In the genomic region with DNA sequence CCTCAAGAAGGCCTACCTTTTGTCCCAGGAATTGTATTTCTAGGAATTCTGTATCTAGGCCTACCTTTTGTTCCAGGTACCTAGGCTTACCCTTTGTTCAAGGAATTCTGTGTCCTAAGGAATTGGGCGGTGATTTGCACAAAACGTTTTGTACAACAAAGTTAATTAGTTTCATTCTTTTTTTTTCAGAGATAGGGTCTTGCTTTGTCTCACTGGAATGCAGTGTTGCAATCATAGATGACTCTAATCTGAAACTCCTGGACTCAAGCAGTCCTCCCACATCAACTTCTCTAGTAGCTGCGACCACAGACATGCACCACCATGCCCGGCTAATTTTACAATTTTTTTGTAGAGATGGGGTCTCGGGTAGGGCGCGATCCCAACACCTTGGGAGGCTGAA, we compare ENCODE assay signal across 19 cellular contexts. TPM values are rescaled to one million over a fixed set of nuclear protein-coding genes. Genes with fewer than 3 reads are reported as not detected.
A peak's percentile ranks its signal among the peaks of the same experiment; 100 is the strongest.
DNase-seq lines count a peak whose midpoint lies in the region; ATAC-seq, FAIRE-seq and TF ChIP-seq lines count a peak whose summit lies in the region.
"Had no signal": no experiment of that assay in that cellular context is flagged by ENCODE, and none has a peak within 500 bp of the region (broad histone marks: within the 10 kb centered on the region; RNA-seq: fewer than 3 reads in every experiment).

No MANE protein-coding gene starts in this region.

- no peaks in the 10 kb centered on the region for H4K20me1 ChIP-seq in HepG2 (ENCODE audit: insufficient read depth, low read length)

- H3K27ac ChIP-seq in HepG2 (ENCODE audit: extremely low read length, insufficient read depth, low read length) (no peak overlapping the region), right lobe of liver (no peak overlapping the region), body of pancreas (peak overlapping the region; percentile 44 to 88 (median 82))
- H3K27ac ChIP-seq: psoas muscle had no signal

- H3K4me1 ChIP-seq in HepG2 (ENCODE audit: insufficient read depth, low read length) (peaks cover 38% of the 10 kb centered on the region), right lobe of liver (no peaks in the 10 kb centered on the region), body of pancreas (peaks cover 58% of the 10 kb centered on the region)

- intact Hi-C loops in HepG2 (cut with micrococcal nuclease; ENCODE audit: unreplicated experiment) (no loop called here), right lobe of liver (cut with DNase I) (no loop called here), body of pancreas (cut with DNase I) (no loop called here)

- in situ Hi-C loops in HepG2 (cut with HindIII; ENCODE audit: extremely low pct_ligation_motif_present, low pct_unique_long_range_greater_than_20kb): no loop called here

- H3K27me3 ChIP-seq in HepG2 (ENCODE audit: control insufficient read depth in 1 of 2, insufficient read depth in 2 of 2, low read length in 2 of 2) (no peaks in the 10 kb centered on the region; a peak in 1 of 5 replicates), right lobe of liver (no peaks in the 10 kb centered on the region), body of pancreas (no peaks in the 10 kb centered on the region)

- FAIRE-seq in HepG2 (lab: Jason Lieb, UNC): no peak
- FAIRE-seq: GM12891, H54, TTC549 had no signal

- BruUV-seq in HepG2 (replicated peaks; lab: Mats Ljungman, UMichigan): no TSS peak

- H3K4me3 ChIP-seq in HepG2 (replicated peaks in 1 of 3; ENCODE audit: insufficient read depth in 1 of 3, low read depth in 2 of 3, low read length in 3 of 3) (no peak overlapping the region), right lobe of liver (no peak overlapping the region), body of pancreas (no peak overlapping the region)
- H3K4me3 ChIP-seq: psoas muscle had no signal

- H3K36me3 ChIP-seq in HepG2 (replicated peaks in 1 of 2; ENCODE audit: control insufficient read depth in 1 of 2, insufficient read depth in 2 of 2, low read length in 2 of 2) (no peaks in the 10 kb centered on the region), right lobe of liver (no peaks in the 10 kb centered on the region), body of pancreas (replicated peaks in 1 of 2; ENCODE audit: insufficient read depth in 1 of 2, low read depth in 2 of 2) (no peaks in the 10 kb centered on the region)

- no peak overlapping the region for H3K9ac ChIP-seq in HepG2 (ENCODE audit: insufficient read depth, low read depth, low read length)

- H3K79me2 ChIP-seq in HepG2 (ENCODE audit: insufficient read depth, low read length): no peaks in the 10 kb centered on the region

- H2AFZ ChIP-seq in HepG2 (ENCODE audit: low read length): no peak overlapping the region

- POLR2A ChIA-PET in HepG2 (lab: Yijun Ruan, JAX): interaction anchor here (0.9 to 1.0 kb wide), 3 partner anchors 12 to 19 kb away, joined by 3 to 5 read pairs (median 3); partner anchors contain the start of gene MRPL58

- H3K9me3 ChIP-seq in HepG2 (ENCODE audit: low read length) (no peaks in the 10 kb centered on the region), right lobe of liver (no peaks in the 10 kb centered on the region), body of pancreas (no peaks in the 10 kb centered on the region)
- H3K9me3 ChIP-seq: psoas muscle had no signal

- CTCF ChIA-PET in HepG2 (lab: Yijun Ruan, JAX; ENCODE audit: low intra/inter-chr PET ratio, low total read pairs): no interaction called here

- peak; percentile 39 for DNase-seq in HepG2 (ENCODE audit: low spot score)
- no peak for DNase-seq in right lobe of liver
- no peak for DNase-seq in body of pancreas
- peak; percentile 80 for DNase-seq in iris pigment epithelial cell (ENCODE audit: low read depth)
- no peak for DNase-seq in RPMI8226
- no peak for DNase-seq in DMS79 treated with DMSO at 0.1 percent for 48 hours (lab: John Stamatoyannopoulos, UW)
- no peak for DNase-seq in stimulated activated CD4-positive, alpha-beta T cell treated with anti-CD3 and anti-CD28 coated beads, Interleukin-2, amount 100 ng/mL, for 48 hours
- DNase-seq: ACHN; activated naive CD4-positive, alpha-beta T cell treated with anti-CD3 and anti-CD28 coated beads, Interleukin-2, amount 50 U/mL, for 16 hours; naive thymus-derived CD4-positive, alpha-beta T cell; NCI-H1930; NCI-H510A; stimulated activated naive CD4-positive, alpha-beta T cell treated with Interleukin-2 at 50 U/mL for 16 hours had no signal

- TF ChIP-seq EP300 in HepG2 (IDR thresholded peaks at IDR 0.05; ENCODE audit: low read depth in 2 of 2, low read length in 2 of 2) (no peak), HepG2 (CRISPR knock-in tag; IDR thresholded peaks at IDR 0.05; ENCODE audit: borderline replicate concordance) (no peak)

- TF ChIP-seq CTCF in HepG2 (CRISPR knock-in tag; IDR thresholded peaks at IDR 0.05): no peak
- no peak for TF ChIP-seq CTCF in right lobe of liver (IDR thresholded peaks at IDR 0.05)
- no peak for TF ChIP-seq CTCF in body of pancreas (IDR thresholded peaks at IDR 0.05)

- WGBS in HepG2 (ENCODE audit: low lambda C conversion rate): 23% methylated on average over 7 of the region's 7 CpGs
- WGBS in right lobe of liver (ENCODE audit: insufficient coverage, low coverage, low lambda C conversion rate, missing lambda C conversion rate): 78% methylated on average over 7 of the region's 7 CpGs
- 63 to 73% methylated on average over 7 of the region's 7 CpGs for WGBS in body of pancreas, 2 donors

- H3K4me2 ChIP-seq in HepG2 (ENCODE audit: low read depth, low read length): no peak overlapping the region

- TF ChIP-seq RAD21 in HepG2 (CRISPR knock-in tag; IDR thresholded peaks at IDR 0.05): no peak

- no peak for ATAC-seq in HepG2
- ATAC-seq in right lobe of liver: no peak
- no peak for ATAC-seq in body of pancreas
- ATAC-seq in GM21390 (IDR thresholded peaks at IDR 0.05; ENCODE audit: unreplicated experiment): no peak
- ATAC-seq: naive thymus-derived CD4-positive, alpha-beta T cell; psoas muscle; SK-N-SH treated with all-trans-retinoic acid at 6 μM for 48 hours had no signal

- TF ChIP-seq POLR2A in HepG2 (IDR thresholded peaks at IDR 0.05; ENCODE audit: insufficient read depth in 1 of 2, low read depth in 2 of 2, low read length in 2 of 2): no peak
- no peak for TF ChIP-seq POLR2A in right lobe of liver (IDR thresholded peaks at IDR 0.05)
- TF ChIP-seq POLR2A in body of pancreas (IDR thresholded peaks at IDR 0.05): no peak

RNA-seq across cellular contexts. Expression of gene CDR2L, which starts 7.0 kb away (rescaled TPM):
- total RNA-seq in HepG2 (2016; rRNA removed; fragmentation: Illumina TruSeq; extraction: Trizol) (1.9 and 2.1 TPM in 2 replicates), right lobe of liver (1 to 10 TPM in 4 of 6 experiments, under 1 TPM in 2; 0.64 to 2.3 (median 1.4) TPM), body of pancreas (10 to 100 TPM; 11.9 to 18.5 TPM)
- 0.62 and 0.81 TPM in 2 replicates for total RNA-seq in HepG2 (2016; cell fraction: cytosol; rRNA removed; fragmentation: Illumina TruSeq; extraction: Trizol; ENCODE audit: low read depth)
- 1.8 and 2.1 TPM in 2 replicates for total RNA-seq in HepG2 (2016; cell fraction: insoluble cytoplasmic fraction; rRNA removed; fragmentation: Illumina TruSeq; extraction: Trizol)
- 2.5 and 2.7 TPM in 2 replicates for total RNA-seq in HepG2 (2016; cell fraction: membrane; rRNA removed; fragmentation: Illumina TruSeq; extraction: Trizol)
- 1.7 TPM in 2 replicates for total RNA-seq in HepG2 (2016; cell fraction: nucleus; rRNA removed; fragmentation: Illumina TruSeq; extraction: Trizol)
- 1.9 and 2.1 TPM in 2 replicates for polyA plus RNA-seq in HepG2 (2011; rRNA removed)
- 1.3 and 2.5 TPM in 2 replicates for polyA plus RNA-seq in HepG2 (2011; cell fraction: cytosol; rRNA removed)
- polyA plus RNA-seq in HepG2 (2011; cell fraction: nucleus; rRNA removed): 3.2 and 3.4 TPM in 2 replicates
- polyA plus RNA-seq in HepG2 (2012): 0.63 and 2.1 TPM in 2 replicates
- 0.72 and 1.0 TPM in 2 replicates for polyA plus RNA-seq in HepG2 (2016; cell fraction: cytosol; fragmentation: Illumina TruSeq; extraction: Trizol; ENCODE audit: low read depth)
- 2.8 and 3.4 TPM in 2 replicates for polyA plus RNA-seq in HepG2 (2016; cell fraction: insoluble cytoplasmic fraction; fragmentation: Illumina TruSeq; extraction: Trizol; ENCODE audit: low read depth)
- polyA plus RNA-seq in HepG2 (2016; cell fraction: membrane; fragmentation: Illumina TruSeq; extraction: Trizol; ENCODE audit: low read depth): 2.1 and 2.5 TPM in 2 replicates
- 3.0 and 3.9 TPM in 2 replicates for polyA plus RNA-seq in HepG2 (2016; cell fraction: nucleus; fragmentation: Illumina TruSeq; extraction: Trizol; ENCODE audit: insufficient read depth, low read depth)
- polyA minus RNA-seq in HepG2 (2011; rRNA and poly(A)+ RNA removed; ENCODE audit: low replicate concordance): 3.6 and 20.5 TPM in 2 replicates
- 1.3 and 2.9 TPM in 2 replicates for polyA minus RNA-seq in HepG2 (2011; cell fraction: cytosol; rRNA and poly(A)+ RNA removed)
- polyA minus RNA-seq in HepG2 (2011; cell fraction: nucleus; rRNA and poly(A)+ RNA removed): 0.50 and 0.90 TPM in 2 replicates
- polyA plus RNA-seq: naive thymus-derived CD4-positive, alpha-beta T cell had no signal

RNA-seq across cellular contexts. Expression of gene MRPL58, which starts 18.0 kb away (rescaled TPM):
- total RNA-seq in HepG2 (2016; rRNA removed; fragmentation: Illumina TruSeq; extraction: Trizol) (68.9 and 101 TPM in 2 replicates), right lobe of liver (100 to 1,000 TPM in 1 of 6 experiments, 10 to 100 TPM in 5; 23.7 to 112 (median 28.1) TPM), body of pancreas (10 to 100 TPM in 1 of 2 donors, not detected in 1; 16.9 TPM)
- total RNA-seq in HepG2 (2016; cell fraction: cytosol; rRNA removed; fragmentation: Illumina TruSeq; extraction: Trizol; ENCODE audit: low read depth): 22.8 and 26.1 TPM in 2 replicates
- total RNA-seq in HepG2 (2016; cell fraction: insoluble cytoplasmic fraction; rRNA removed; fragmentation: Illumina TruSeq; extraction: Trizol): 68.9 and 107 TPM in 2 replicates
- 25.3 and 26.8 TPM in 2 replicates for total RNA-seq in HepG2 (2016; cell fraction: membrane; rRNA removed; fragmentation: Illumina TruSeq; extraction: Trizol)
- total RNA-seq in HepG2 (2016; cell fraction: nucleus; rRNA removed; fragmentation: Illumina TruSeq; extraction: Trizol): 19.6 and 20.1 TPM in 2 replicates
- 39.7 and 44.9 TPM in 2 replicates for polyA plus RNA-seq in HepG2 (2011; rRNA removed)
- 48.5 and 51.2 TPM in 2 replicates for polyA plus RNA-seq in HepG2 (2011; cell fraction: cytosol; rRNA removed)
- polyA plus RNA-seq in HepG2 (2011; cell fraction: nucleus; rRNA removed): 12.5 and 12.9 TPM in 2 replicates
- polyA plus RNA-seq in HepG2 (2012): 31.5 and 33.0 TPM in 2 replicates
- 17.5 and 19.1 TPM in 2 replicates for polyA plus RNA-seq in HepG2 (2016; cell fraction: cytosol; fragmentation: Illumina TruSeq; extraction: Trizol; ENCODE audit: low read depth)
- 94.5 and 112 TPM in 2 replicates for polyA plus RNA-seq in HepG2 (2016; cell fraction: insoluble cytoplasmic fraction; fragmentation: Illumina TruSeq; extraction: Trizol; ENCODE audit: low read depth)
- 18.1 and 20.4 TPM in 2 replicates for polyA plus RNA-seq in HepG2 (2016; cell fraction: membrane; fragmentation: Illumina TruSeq; extraction: Trizol; ENCODE audit: low read depth)
- polyA plus RNA-seq in HepG2 (2016; cell fraction: nucleus; fragmentation: Illumina TruSeq; extraction: Trizol; ENCODE audit: insufficient read depth, low read depth): 39.1 and 44.7 TPM in 2 replicates
- polyA minus RNA-seq in HepG2 (2011; rRNA and poly(A)+ RNA removed; ENCODE audit: low replicate concordance): 22.4 and 24.3 TPM in 2 replicates
- 14.2 and 15.5 TPM in 2 replicates for polyA minus RNA-seq in HepG2 (2011; cell fraction: cytosol; rRNA and poly(A)+ RNA removed)
- polyA minus RNA-seq in HepG2 (2011; cell fraction: nucleus; rRNA and poly(A)+ RNA removed): 6.1 and 8.4 TPM in 2 replicates

RNA-seq across cellular contexts. Expression of gene HID1, which starts 21.9 kb away (rescaled TPM):
- total RNA-seq in HepG2 (2016; rRNA removed; fragmentation: Illumina TruSeq; extraction: Trizol): 1.7 and 2.1 TPM in 2 replicates
- 0.53 TPM in 1 of 2 replicates, not detected in the other for total RNA-seq in HepG2 (2016; cell fraction: cytosol; rRNA removed; fragmentation: Illumina TruSeq; extraction: Trizol; ENCODE audit: low read depth)
- 1.7 and 2.0 TPM in 2 replicates for total RNA-seq in HepG2 (2016; cell fraction: insoluble cytoplasmic fraction; rRNA removed; fragmentation: Illumina TruSeq; extraction: Trizol)
- 0.48 and 1.1 TPM in 2 replicates for total RNA-seq in HepG2 (2016; cell fraction: membrane; rRNA removed; fragmentation: Illumina TruSeq; extraction: Trizol)
- 1.4 and 3.5 TPM in 2 replicates for total RNA-seq in HepG2 (2016; cell fraction: nucleus; rRNA removed; fragmentation: Illumina TruSeq; extraction: Trizol)
- 10.6 and 17.1 TPM in 2 replicates for polyA plus RNA-seq in HepG2 (2011; rRNA removed)
- 3.8 and 4.4 TPM in 2 replicates for polyA plus RNA-seq in HepG2 (2011; cell fraction: cytosol; rRNA removed)
- 65.2 and 76.6 TPM in 2 replicates for polyA plus RNA-seq in HepG2 (2011; cell fraction: nucleus; rRNA removed)
- 6.0 and 18.4 TPM in 2 replicates for polyA plus RNA-seq in HepG2 (2012)
- polyA plus RNA-seq in HepG2 (2016; cell fraction: cytosol; fragmentation: Illumina TruSeq; extraction: Trizol; ENCODE audit: low read depth): 0.52 and 0.83 TPM in 2 replicates
- polyA plus RNA-seq in HepG2 (2016; cell fraction: insoluble cytoplasmic fraction; fragmentation: Illumina TruSeq; extraction: Trizol; ENCODE audit: low read depth): 2.4 and 3.5 TPM in 2 replicates
- 1.6 and 1.8 TPM in 2 replicates for polyA plus RNA-seq in HepG2 (2016; cell fraction: membrane; fragmentation: Illumina TruSeq; extraction: Trizol; ENCODE audit: low read depth)
- polyA plus RNA-seq in HepG2 (2016; cell fraction: nucleus; fragmentation: Illumina TruSeq; extraction: Trizol; ENCODE audit: insufficient read depth, low read depth): 6.5 and 7.2 TPM in 2 replicates
- 0.19 and 15.2 TPM in 2 replicates for polyA minus RNA-seq in HepG2 (2011; rRNA and poly(A)+ RNA removed; ENCODE audit: low replicate concordance)
- polyA minus RNA-seq in HepG2 (2011; cell fraction: cytosol; rRNA and poly(A)+ RNA removed): 2.5 and 3.1 TPM in 2 replicates
- 8.4 and 9.3 TPM in 2 replicates for polyA minus RNA-seq in HepG2 (2011; cell fraction: nucleus; rRNA and poly(A)+ RNA removed)
- total RNA-seq in right lobe of liver: 1 to 10 TPM; 3.5 to 6.6 (median 4.5) TPM
- total RNA-seq in body of pancreas: 100 to 1,000 TPM; 157 to 164 TPM

RNA-seq across cellular contexts. Expression of gene ATP5PD, which starts 52.3 kb away (rescaled TPM):
- 428 and 565 TPM in 2 replicates for total RNA-seq in HepG2 (2016; rRNA removed; fragmentation: Illumina TruSeq; extraction: Trizol)
- 145 and 147 TPM in 2 replicates for total RNA-seq in HepG2 (2016; cell fraction: cytosol; rRNA removed; fragmentation: Illumina TruSeq; extraction: Trizol; ENCODE audit: low read depth)
- 423 and 597 TPM in 2 replicates for total RNA-seq in HepG2 (2016; cell fraction: insoluble cytoplasmic fraction; rRNA removed; fragmentation: Illumina TruSeq; extraction: Trizol)
- total RNA-seq in HepG2 (2016; cell fraction: membrane; rRNA removed; fragmentation: Illumina TruSeq; extraction: Trizol): 127 and 132 TPM in 2 replicates
- total RNA-seq in HepG2 (2016; cell fraction: nucleus; rRNA removed; fragmentation: Illumina TruSeq; extraction: Trizol): 130 and 138 TPM in 2 replicates
- polyA plus RNA-seq in HepG2 (2011; rRNA removed): 151 and 158 TPM in 2 replicates
- polyA plus RNA-seq in HepG2 (2011; cell fraction: cytosol; rRNA removed): 234 and 269 TPM in 2 replicates
- 56.2 and 75.0 TPM in 2 replicates for polyA plus RNA-seq in HepG2 (2011; cell fraction: nucleus; rRNA removed)
- polyA plus RNA-seq in HepG2 (2012): 326 and 491 TPM in 2 replicates
- 154 and 165 TPM in 2 replicates for polyA plus RNA-seq in HepG2 (2016; cell fraction: cytosol; fragmentation: Illumina TruSeq; extraction: Trizol; ENCODE audit: low read depth)
- polyA plus RNA-seq in HepG2 (2016; cell fraction: insoluble cytoplasmic fraction; fragmentation: Illumina TruSeq; extraction: Trizol; ENCODE audit: low read depth): 570 and 628 TPM in 2 replicates
- polyA plus RNA-seq in HepG2 (2016; cell fraction: membrane; fragmentation: Illumina TruSeq; extraction: Trizol; ENCODE audit: low read depth): 119 and 124 TPM in 2 replicates
- 239 and 245 TPM in 2 replicates for polyA plus RNA-seq in HepG2 (2016; cell fraction: nucleus; fragmentation: Illumina TruSeq; extraction: Trizol; ENCODE audit: insufficient read depth, low read depth)
- 144 and 283 TPM in 2 replicates for polyA minus RNA-seq in HepG2 (2011; rRNA and poly(A)+ RNA removed; ENCODE audit: low replicate concordance)
- 85.5 and 89.1 TPM in 2 replicates for polyA minus RNA-seq in HepG2 (2011; cell fraction: cytosol; rRNA and poly(A)+ RNA removed)
- 33.7 and 56.1 TPM in 2 replicates for polyA minus RNA-seq in HepG2 (2011; cell fraction: nucleus; rRNA and poly(A)+ RNA removed)
- 100 to 1,000 TPM; 145 to 262 (median 179) TPM for total RNA-seq in right lobe of liver
- total RNA-seq in body of pancreas: 100 to 1,000 TPM; 105 to 131 TPM

RNA-seq across cellular contexts. Expression of gene KCTD2, which starts 52.6 kb away (rescaled TPM):
- total RNA-seq in HepG2 (2016; rRNA removed; fragmentation: Illumina TruSeq; extraction: Trizol) (27.5 and 28.3 TPM in 2 replicates), right lobe of liver (10 to 100 TPM in 1 of 6 experiments, 1 to 10 TPM in 5; 7.2 to 10.3 (median 8.1) TPM), body of pancreas (10 to 100 TPM; 11.2 to 12.7 TPM)
- 3.8 and 5.6 TPM in 2 replicates for total RNA-seq in HepG2 (2016; cell fraction: cytosol; rRNA removed; fragmentation: Illumina TruSeq; extraction: Trizol; ENCODE audit: low read depth)
- 24.3 and 26.6 TPM in 2 replicates for total RNA-seq in HepG2 (2016; cell fraction: insoluble cytoplasmic fraction; rRNA removed; fragmentation: Illumina TruSeq; extraction: Trizol)
- 15.3 and 15.8 TPM in 2 replicates for total RNA-seq in HepG2 (2016; cell fraction: membrane; rRNA removed; fragmentation: Illumina TruSeq; extraction: Trizol)
- total RNA-seq in HepG2 (2016; cell fraction: nucleus; rRNA removed; fragmentation: Illumina TruSeq; extraction: Trizol): 16.1 TPM in 2 replicates
- 32.6 and 35.2 TPM in 2 replicates for polyA plus RNA-seq in HepG2 (2011; rRNA removed)
- 26.2 and 29.9 TPM in 2 replicates for polyA plus RNA-seq in HepG2 (2011; cell fraction: cytosol; rRNA removed)
- 26.6 and 29.2 TPM in 2 replicates for polyA plus RNA-seq in HepG2 (2011; cell fraction: nucleus; rRNA removed)
- 15.9 and 21.3 TPM in 2 replicates for polyA plus RNA-seq in HepG2 (2012)
- polyA plus RNA-seq in HepG2 (2016; cell fraction: cytosol; fragmentation: Illumina TruSeq; extraction: Trizol; ENCODE audit: low read depth): 2.8 and 2.9 TPM in 2 replicates
- 23.4 and 28.3 TPM in 2 replicates for polyA plus RNA-seq in HepG2 (2016; cell fraction: insoluble cytoplasmic fraction; fragmentation: Illumina TruSeq; extraction: Trizol; ENCODE audit: low read depth)
- polyA plus RNA-seq in HepG2 (2016; cell fraction: membrane; fragmentation: Illumina TruSeq; extraction: Trizol; ENCODE audit: low read depth): 9.8 and 10.2 TPM in 2 replicates
- polyA plus RNA-seq in HepG2 (2016; cell fraction: nucleus; fragmentation: Illumina TruSeq; extraction: Trizol; ENCODE audit: insufficient read depth, low read depth): 26.8 and 29.5 TPM in 2 replicates
- 25.3 and 27.5 TPM in 2 replicates for polyA minus RNA-seq in HepG2 (2011; rRNA and poly(A)+ RNA removed; ENCODE audit: low replicate concordance)
- 11.1 and 12.5 TPM in 2 replicates for polyA minus RNA-seq in HepG2 (2011; cell fraction: cytosol; rRNA and poly(A)+ RNA removed)
- 9.7 and 12.8 TPM in 2 replicates for polyA minus RNA-seq in HepG2 (2011; cell fraction: nucleus; rRNA and poly(A)+ RNA removed)

Comparison
In these comparisons a context has a peak if more than half of its experiments do, and no peak if none do; other contexts are left out.
1. DNase-seq: peak in HepG2 (single experiment) and iris pigment epithelial cell (single experiment); none in right lobe of liver (0 of 3), body of pancreas (0 of 4), RPMI8226 (single experiment), DMS79 treated with DMSO at 0.1 percent for 48 hours (single experiment) and stimulated activated CD4-positive, alpha-beta T cell treated with anti-CD3 and anti-CD28 coated beads, Interleukin-2, amount 100 ng/mL, for 48 hours (0 of 2).
2. H3K27ac ChIP-seq: peak in body of pancreas (4 of 4); none in HepG2 (single experiment) and right lobe of liver (0 of 3).
3. RNA of gene HID1, which starts 21.9 kb away (total RNA-seq): 157 to 164 TPM in body of pancreas; 3.5 to 6.6 TPM in right lobe of liver and 0.48 to 3.5 TPM in HepG2; every median in the first group is over 10 times any median in the second.